Comparison of ENCODE assay signal across 22 cellular contexts in the genomic region with DNA sequence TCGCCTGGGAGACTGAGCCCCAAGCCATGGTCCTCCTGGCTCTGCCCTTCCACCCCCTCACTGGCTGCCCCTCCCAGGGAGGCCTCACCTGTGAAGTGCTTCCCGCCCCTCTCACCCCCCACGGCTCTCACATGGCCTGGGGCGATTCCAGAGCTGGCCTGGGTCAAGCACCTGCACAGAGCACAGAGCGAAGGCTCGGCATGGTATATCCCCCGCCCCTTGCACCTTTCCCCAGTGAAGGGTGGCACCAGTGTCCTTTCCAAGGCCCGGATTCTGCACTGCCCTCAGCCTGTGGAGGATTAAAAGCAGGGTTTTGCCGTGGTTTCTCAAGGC. TPM values are rescaled to one million over a fixed set of nuclear protein-coding genes. Genes with fewer than 3 reads are reported as not detected.
DNase-seq lines count a peak whose midpoint lies in the region; ATAC-seq, FAIRE-seq and TF ChIP-seq lines count a peak whose summit lies in the region.
"Had no signal": no experiment of that assay in that cellular context is flagged by ENCODE, and none has a peak within 500 bp of the region (broad histone marks: within the 10 kb centered on the region; RNA-seq: fewer than 3 reads in every experiment).

No MANE protein-coding gene starts in this region.

- H3K79me2 ChIP-seq in astrocyte (ENCODE audit: insufficient read depth, low read length), result no peaks in the 10 kb centered on the region
- H3K79me2 ChIP-seq: parathyroid adenoma had no signal

- TF ChIP-seq CTCF in astrocyte (IDR thresholded peaks at IDR 0.05; ENCODE audit: insufficient read depth, low read depth, low read length) (no peak), mesothelial cell of epicardium (IDR thresholded peaks at IDR 0.05; ENCODE audit: unreplicated experiment) (no peak)

- H3K9ac ChIP-seq in astrocyte (ENCODE audit: low read length), result no peak overlapping the region
- H3K9ac ChIP-seq: parathyroid adenoma had no signal

- intact Hi-C loops in aorta (cut with DNase I), result loop anchor here in 1 of 2 donors (5.0 kb wide), 1 partner anchor 1264 kb away; no protein-coding TSS in a partner anchor

- H3K27me3 Mint-ChIP-seq in activated naive CD8-positive, alpha-beta T cell, result peaks cover 16% of the 10 kb centered on the region
- peaks cover 42% of the 10 kb centered on the region for H3K27me3 Mint-ChIP-seq in activated naive CD8-positive, alpha-beta T cell treated with anti-CD3 and anti-CD28 coated beads, Interleukin-2, amount 50 U/mL, for 24 hours
- H3K27me3 Mint-ChIP-seq in astrocyte (ENCODE audit: low read depth, unreplicated experiment) (peaks cover 28% of the 10 kb centered on the region), mesothelial cell of epicardium (ENCODE audit: low read depth) (peaks cover 49% of the 10 kb centered on the region)

- no peaks in the 10 kb centered on the region for H3K9me3 ChIP-seq in astrocyte (ENCODE audit: insufficient read depth, low read depth, low read length)
- H3K9me3 ChIP-seq in aorta (ENCODE audit: control insufficient read depth, low read length), result peaks cover 2% of the 10 kb centered on the region
- H3K9me3 ChIP-seq: HAP-1, SJSA1, thyroid gland had no signal

- H3K4me1 ChIP-seq in astrocyte (ENCODE audit: insufficient read depth, low read length) (no peaks in the 10 kb centered on the region), aorta (ENCODE audit: control insufficient read depth in 1 of 2, insufficient read depth in 2 of 2, low read length in 2 of 2) (no peaks in the 10 kb centered on the region)
- H3K4me1 ChIP-seq: HAP-1, parathyroid adenoma, SJSA1 had no signal

- H3K4me2 ChIP-seq in astrocyte (ENCODE audit: low read length), result no peak overlapping the region

- no peak for FAIRE-seq in astrocyte (lab: Jason Lieb, UNC)
- FAIRE-seq: HepG2 had no signal

- DNase-seq in activated naive CD8-positive, alpha-beta T cell treated with anti-CD3 and anti-CD28 coated beads, Interleukin-2, amount 50 U/mL, for 24 hours, result no peak
- no peak for DNase-seq in astrocyte (ENCODE audit: low read depth)
- no peak for DNase-seq in mesothelial cell of epicardium (ENCODE audit: low spot score in 2 of 2, unreplicated experiment in 2 of 2)
- DNase-seq in aorta, result peak in 1 of 2 donors; percentile 72
- DNase-seq in T-helper 1 cell, result no peak
- no peak for DNase-seq in SW480 (ENCODE audit: low spot score)
- DNase-seq: AML-193, DMS153, GF-D8 had no signal

- no peaks in the 10 kb centered on the region for H3K36me3 Mint-ChIP-seq in activated naive CD8-positive, alpha-beta T cell
- no peaks in the 10 kb centered on the region for H3K36me3 Mint-ChIP-seq in activated naive CD8-positive, alpha-beta T cell treated with anti-CD3 and anti-CD28 coated beads, Interleukin-2, amount 50 U/mL, for 24 hours (ENCODE audit: low read depth)
- H3K36me3 Mint-ChIP-seq in astrocyte (ENCODE audit: low read depth, unreplicated experiment) (no peaks in the 10 kb centered on the region), mesothelial cell of epicardium (no peaks in the 10 kb centered on the region)
- H3K36me3 Mint-ChIP-seq: CD8-positive, alpha-beta T cell had no signal

- no peaks in the 10 kb centered on the region for H4K20me1 ChIP-seq in astrocyte (ENCODE audit: insufficient read depth, low read length)

- H3K4me3 ChIP-seq in astrocyte (ENCODE audit: insufficient read depth, low read depth, low read length) (no peak overlapping the region), aorta (ENCODE audit: low read length in 2 of 2) (no peak overlapping the region)
- H3K4me3 ChIP-seq: HAP-1, SJSA1, thyroid gland had no signal

- no peak overlapping the region for H3K27ac Mint-ChIP-seq in activated naive CD8-positive, alpha-beta T cell
- H3K27ac Mint-ChIP-seq in activated naive CD8-positive, alpha-beta T cell treated with anti-CD3 and anti-CD28 coated beads, Interleukin-2, amount 50 U/mL, for 24 hours, result no peak overlapping the region
- no peak overlapping the region for H3K27ac Mint-ChIP-seq in astrocyte (ENCODE audit: unreplicated experiment)
- H3K27ac Mint-ChIP-seq in mesothelial cell of epicardium, result no peak overlapping the region
- H3K27ac Mint-ChIP-seq: CD8-positive, alpha-beta T cell; dendritic cell treated with granulocyte-macrophage colony-stimulating factor and Interleukin-4, amounts not matched to agents 40 ng/mL and 50 ng/mL, for 4 days had no signal

- peaks cover 10% of the 10 kb centered on the region for H3K27me3 ChIP-seq in astrocyte (ENCODE audit: insufficient read depth, low read length)
- no peaks in the 10 kb centered on the region for H3K27me3 ChIP-seq in aorta (ENCODE audit: control insufficient read depth in 1 of 2, insufficient read depth in 2 of 2, low read length in 1 of 2)
- H3K27me3 ChIP-seq: SJSA1 had no signal

- H3K36me3 ChIP-seq in astrocyte (ENCODE audit: insufficient read depth, low read length) (no peaks in the 10 kb centered on the region), aorta (ENCODE audit: control insufficient read depth in 1 of 2, insufficient read depth in 2 of 2, low read length in 1 of 2) (no peaks in the 10 kb centered on the region)
- H3K36me3 ChIP-seq: HAP-1, SJSA1, thyroid gland had no signal

- no peak for ATAC-seq in activated naive CD8-positive, alpha-beta T cell treated with anti-CD3 and anti-CD28 coated beads, Interleukin-2, amount 50 U/mL, for 24 hours
- ATAC-seq in aorta (ENCODE audit: low FRiP score) (peak; percentile 28), GM18498 (IDR thresholded peaks at IDR 0.05; ENCODE audit: unreplicated experiment) (no peak)

- no peaks in the 10 kb centered on the region for H3K9me3 Mint-ChIP-seq in activated naive CD8-positive, alpha-beta T cell (ENCODE audit: low read depth)
- no peaks in the 10 kb centered on the region for H3K9me3 Mint-ChIP-seq in activated naive CD8-positive, alpha-beta T cell treated with anti-CD3 and anti-CD28 coated beads, Interleukin-2, amount 50 U/mL, for 24 hours
- H3K9me3 Mint-ChIP-seq in astrocyte (ENCODE audit: unreplicated experiment), result no peaks in the 10 kb centered on the region
- no peaks in the 10 kb centered on the region for H3K9me3 Mint-ChIP-seq in mesothelial cell of epicardium
- H3K9me3 Mint-ChIP-seq: CD8-positive, alpha-beta T cell; dendritic cell treated with granulocyte-macrophage colony-stimulating factor and Interleukin-4, amounts not matched to agents 40 ng/mL and 50 ng/mL, for 4 days; naive thymus-derived CD4-positive, alpha-beta T cell had no signal

- WGBS in aorta, 2 donors, result 28 to 32% methylated on average over 9 of the region's 9 CpGs

- peaks cover 5% of the 10 kb centered on the region for H3K4me1 Mint-ChIP-seq in activated naive CD8-positive, alpha-beta T cell (ENCODE audit: low read depth)
- no peaks in the 10 kb centered on the region for H3K4me1 Mint-ChIP-seq in activated naive CD8-positive, alpha-beta T cell treated with anti-CD3 and anti-CD28 coated beads, Interleukin-2, amount 50 U/mL, for 24 hours
- H3K4me1 Mint-ChIP-seq in astrocyte (ENCODE audit: low read depth, unreplicated experiment), result no peaks in the 10 kb centered on the region
- peaks cover 8% of the 10 kb centered on the region for H3K4me1 Mint-ChIP-seq in mesothelial cell of epicardium

- peak overlapping the region; percentile 27 for H3K4me3 Mint-ChIP-seq in activated naive CD8-positive, alpha-beta T cell
- no peak overlapping the region for H3K4me3 Mint-ChIP-seq in activated naive CD8-positive, alpha-beta T cell treated with anti-CD3 and anti-CD28 coated beads, Interleukin-2, amount 50 U/mL, for 24 hours
- H3K4me3 Mint-ChIP-seq in astrocyte (ENCODE audit: unreplicated experiment) (peak overlapping the region; percentile 54), mesothelial cell of epicardium (peak overlapping the region; percentile 36)
- H3K4me3 Mint-ChIP-seq: dendritic cell treated with granulocyte-macrophage colony-stimulating factor and Interleukin-4, amounts not matched to agents 40 ng/mL and 50 ng/mL, for 4 days had no signal

- H3K27ac ChIP-seq in astrocyte (ENCODE audit: low read depth, low read length) (no peak overlapping the region), aorta (ENCODE audit: low read depth in 1 of 2, low read length in 2 of 2) (no peak overlapping the region)
- H3K27ac ChIP-seq: parathyroid adenoma, SJSA1, thyroid gland had no signal

- no peak overlapping the region for H2AFZ ChIP-seq in astrocyte (ENCODE audit: low read depth, low read length)

RNA-seq across cellular contexts. Expression of gene AJAP1, which starts 1.1 kb away (rescaled TPM):
- total RNA-seq in astrocyte (0.29 and 0.34 TPM in 2 replicates), mesothelial cell of epicardium (2.2 to 2.4 TPM (median 2.2 TPM) in 3 replicates), aorta (1 to 10 TPM in 1 of 2 donors, under 1 TPM in 1; 0.16 to 2.3 TPM)
- polyA plus RNA-seq in aorta, result not detected
- total RNA-seq: HepG2; LHCN-M2; NCI-H460; SJSA1; T-helper 1 cell treated with Interleukin-12 subunit alpha and Interleukin-12 subunit beta and Interleukin-4 antibody, amounts not matched to agents 30 ng/mL and 1 ng/mL, for 36 hours had no signal
- polyA plus RNA-seq: HepG2 had no signal
